Comparison of ENCODE assay signal across 9 cellular contexts in genomic region chr1:152112101-152112884, GRCh38. TPM values are rescaled to one million over a fixed set of nuclear protein-coding genes. Genes with fewer than 3 reads are reported as not detected.
DNase-seq lines count a peak whose midpoint lies in the region; ATAC-seq, FAIRE-seq and TF ChIP-seq lines count a peak whose summit lies in the region.
"Had no signal": no experiment of that assay in that cellular context is flagged by ENCODE, and none has a peak within 500 bp of the region (broad histone marks: within the 10 kb centered on the region; RNA-seq: fewer than 3 reads in every experiment).

No MANE protein-coding gene starts in this region.

- FAIRE-seq in H54 (lab: Jason Lieb, UNC) (no peak), HepG2 (lab: Jason Lieb, UNC) (no peak)

- in situ Hi-C loops in HepG2 (cut with HindIII; ENCODE audit: extremely low pct_ligation_motif_present, low pct_unique_long_range_greater_than_20kb), result no loop called here

- peak overlapping the region; percentile 70 for H3K4me3 ChIP-seq in ACC112 (ENCODE audit: low read depth, low read length)
- H3K4me3 ChIP-seq in adipocyte (ENCODE audit: low read length), result peak overlapping the region; percentile 73
- H3K4me3 ChIP-seq in HepG2 (replicated peaks in 1 of 3; ENCODE audit: insufficient read depth in 1 of 3, low read depth in 2 of 3, low read length in 3 of 3), result no peak overlapping the region

- no peak for TF ChIP-seq RAD21 in HepG2 (CRISPR knock-in tag; IDR thresholded peaks at IDR 0.05)

- peak; percentile 17 for DNase-seq in ELF-1 (ENCODE audit: low read depth, low spot score)
- DNase-seq in adipocyte (ENCODE audit: low read depth), result peak; percentile 22
- peak; percentile 36 for DNase-seq in kidney tubule cell (ENCODE audit: low spot score)
- no peak for DNase-seq in naive thymus-derived CD8-positive, alpha-beta T cell
- DNase-seq in NCI-H2107 (lab: John Stamatoyannopoulos, UW), result no peak
- no peak for DNase-seq in H54 (ENCODE audit: insufficient read length, low spot score)
- no peak for DNase-seq in HepG2 (ENCODE audit: low spot score)
- DNase-seq: SHP77 had no signal

- H3K27ac Mint-ChIP-seq in naive thymus-derived CD8-positive, alpha-beta T cell, result no peak overlapping the region

- peaks cover 4% of the 10 kb centered on the region for H3K4me1 ChIP-seq in ACC112 (ENCODE audit: control insufficient read depth, insufficient read depth, low read length, unreplicated experiment)
- peaks cover 38% of the 10 kb centered on the region for H3K4me1 ChIP-seq in adipocyte (ENCODE audit: control insufficient read depth, insufficient read depth, low read length)
- no peaks in the 10 kb centered on the region for H3K4me1 ChIP-seq in HepG2 (ENCODE audit: insufficient read depth, low read length)

- peak overlapping the region; percentile 16 for H2AFZ ChIP-seq in ACC112 (ENCODE audit: low read length, unreplicated experiment)
- H2AFZ ChIP-seq in HepG2 (ENCODE audit: low read length), result no peak overlapping the region

- peaks cover 0 to 3% (median 0%) of the 10 kb centered on the region in 3 donors for H3K36me3 Mint-ChIP-seq in naive thymus-derived CD8-positive, alpha-beta T cell

- H3K79me2 ChIP-seq in ACC112 (ENCODE audit: control insufficient read depth, insufficient read depth, low read length, unreplicated experiment), result no peaks in the 10 kb centered on the region
- no peaks in the 10 kb centered on the region for H3K79me2 ChIP-seq in HepG2 (ENCODE audit: insufficient read depth, low read length)

- peaks cover 89% of the 10 kb centered on the region for H3K27me3 ChIP-seq in ACC112 (ENCODE audit: insufficient read depth, low read length)
- H3K27me3 ChIP-seq in adipocyte (replicated peaks; ENCODE audit: control insufficient read depth, insufficient read depth, low read length), result peaks cover 78% of the 10 kb centered on the region
- H3K27me3 ChIP-seq in HepG2 (ENCODE audit: control insufficient read depth in 1 of 2, insufficient read depth in 2 of 2, low read length in 2 of 2), result peaks cover 5 to 51% of the 10 kb centered on the region in 2 experiments; a peak in 3 of 5 replicates

- no peak overlapping the region for H3K4me2 ChIP-seq in HepG2 (ENCODE audit: low read depth, low read length)

- WGBS in HepG2 (ENCODE audit: low lambda C conversion rate), result 54% methylated on average over 53 of the region's 53 CpGs

- H3K9ac ChIP-seq in adipocyte (ENCODE audit: low read length) (no peak overlapping the region), HepG2 (ENCODE audit: insufficient read depth, low read depth, low read length) (no peak overlapping the region)

- BruUV-seq in HepG2 (replicated peaks; lab: Mats Ljungman, UMichigan), result no TSS peak

- H4K20me1 ChIP-seq in HepG2 (ENCODE audit: insufficient read depth, low read length), result no peaks in the 10 kb centered on the region

- H3K9me3 ChIP-seq in adipocyte (ENCODE audit: control insufficient read depth, low read length) (peaks cover 13% of the 10 kb centered on the region), HepG2 (ENCODE audit: low read length) (no peaks in the 10 kb centered on the region)

- no peak for ATAC-seq in naive thymus-derived CD8-positive, alpha-beta T cell
- no peak for ATAC-seq in HepG2

- H3K9me3 Mint-ChIP-seq in naive thymus-derived CD8-positive, alpha-beta T cell, result no peaks in the 10 kb centered on the region

- TF ChIP-seq POLR2A in H54 (IDR thresholded peaks at IDR 0.05; ENCODE audit: low read depth, low read length) (no peak), HepG2 (IDR thresholded peaks at IDR 0.05; ENCODE audit: insufficient read depth in 1 of 2, low read depth in 2 of 2, low read length in 2 of 2) (no peak)

- no peak overlapping the region for H3K27ac ChIP-seq in ACC112 (ENCODE audit: low read depth, low read length)
- no peak overlapping the region for H3K27ac ChIP-seq in HepG2 (ENCODE audit: extremely low read length, insufficient read depth, low read length)

- no peak for TF ChIP-seq CTCF in HepG2 (CRISPR knock-in tag; IDR thresholded peaks at IDR 0.05)

- TF ChIP-seq EP300 in HepG2 (IDR thresholded peaks at IDR 0.05; ENCODE audit: low read depth in 2 of 2, low read length in 2 of 2) (no peak), HepG2 (CRISPR knock-in tag; IDR thresholded peaks at IDR 0.05; ENCODE audit: borderline replicate concordance) (no peak)

- H3K36me3 ChIP-seq in ACC112 (ENCODE audit: insufficient read depth, low read length) (no peaks in the 10 kb centered on the region), adipocyte (ENCODE audit: control insufficient read depth, insufficient read depth, low read length, severe bottlenecking) (no peaks in the 10 kb centered on the region), HepG2 (replicated peaks in 1 of 2; ENCODE audit: control insufficient read depth in 1 of 2, insufficient read depth in 2 of 2, low read length in 2 of 2) (no peaks in the 10 kb centered on the region)

- CTCF ChIA-PET in HepG2 (lab: Yijun Ruan, JAX; ENCODE audit: low intra/inter-chr PET ratio, low total read pairs), result no interaction called here

- no peak overlapping the region for H3K4me3 Mint-ChIP-seq in naive thymus-derived CD8-positive, alpha-beta T cell

- H3K4me1 Mint-ChIP-seq in naive thymus-derived CD8-positive, alpha-beta T cell, result peaks cover 0 to 11% (median 3%) of the 10 kb centered on the region in 4 donors

- POLR2A ChIA-PET in naive thymus-derived CD8-positive, alpha-beta T cell (lab: Charles Lee), result no interaction called here
- POLR2A ChIA-PET in HepG2 (lab: Yijun Ruan, JAX), result no interaction called here

- H3K27me3 Mint-ChIP-seq in naive thymus-derived CD8-positive, alpha-beta T cell, result peaks cover 15 to 30% (median 20%) of the 10 kb centered on the region in 5 donors

- intact Hi-C loops in HepG2 (cut with micrococcal nuclease; ENCODE audit: unreplicated experiment), result no loop called here

RNA-seq across cellular contexts. Expression of gene TCHH, which starts 3.0 kb away (rescaled TPM):
- total RNA-seq in naive thymus-derived CD8-positive, alpha-beta T cell, result not detected
- not detected for polyA plus RNA-seq in naive thymus-derived CD8-positive, alpha-beta T cell
- total RNA-seq in HepG2 (2016; rRNA removed; fragmentation: Illumina TruSeq; extraction: Trizol), result not detected in 2 replicates
- not detected in 2 replicates for total RNA-seq in HepG2 (2016; cell fraction: cytosol; rRNA removed; fragmentation: Illumina TruSeq; extraction: Trizol; ENCODE audit: low read depth)
- not detected in 2 replicates for total RNA-seq in HepG2 (2016; cell fraction: insoluble cytoplasmic fraction; rRNA removed; fragmentation: Illumina TruSeq; extraction: Trizol)
- total RNA-seq in HepG2 (2016; cell fraction: membrane; rRNA removed; fragmentation: Illumina TruSeq; extraction: Trizol), result not detected in 2 replicates
- not detected in 2 replicates for total RNA-seq in HepG2 (2016; cell fraction: nucleus; rRNA removed; fragmentation: Illumina TruSeq; extraction: Trizol)
- polyA plus RNA-seq in HepG2 (2011; rRNA removed), result not detected in 2 replicates
- polyA plus RNA-seq in HepG2 (2011; cell fraction: cytosol; rRNA removed), result not detected in 2 replicates
- not detected in 2 replicates for polyA plus RNA-seq in HepG2 (2011; cell fraction: nucleus; rRNA removed)
- not detected in 2 replicates for polyA plus RNA-seq in HepG2 (2012)
- not detected in 2 replicates for polyA plus RNA-seq in HepG2 (2016; cell fraction: cytosol; fragmentation: Illumina TruSeq; extraction: Trizol; ENCODE audit: low read depth)
- polyA plus RNA-seq in HepG2 (2016; cell fraction: insoluble cytoplasmic fraction; fragmentation: Illumina TruSeq; extraction: Trizol; ENCODE audit: low read depth), result not detected in 2 replicates
- polyA plus RNA-seq in HepG2 (2016; cell fraction: membrane; fragmentation: Illumina TruSeq; extraction: Trizol; ENCODE audit: low read depth), result not detected in 2 replicates
- not detected in 2 replicates for polyA plus RNA-seq in HepG2 (2016; cell fraction: nucleus; fragmentation: Illumina TruSeq; extraction: Trizol; ENCODE audit: insufficient read depth, low read depth)
- not detected in 2 replicates for polyA minus RNA-seq in HepG2 (2011; rRNA and poly(A)+ RNA removed; ENCODE audit: low replicate concordance)
- polyA minus RNA-seq in HepG2 (2011; cell fraction: cytosol; rRNA and poly(A)+ RNA removed), result not detected in 2 replicates
- not detected in 2 replicates for polyA minus RNA-seq in HepG2 (2011; cell fraction: nucleus; rRNA and poly(A)+ RNA removed)

RNA-seq across cellular contexts. Expression of gene TCHHL1, which starts 23.4 kb away (rescaled TPM):
- not detected for total RNA-seq in naive thymus-derived CD8-positive, alpha-beta T cell
- not detected for polyA plus RNA-seq in naive thymus-derived CD8-positive, alpha-beta T cell
- total RNA-seq in HepG2 (2016; rRNA removed; fragmentation: Illumina TruSeq; extraction: Trizol), result not detected in 2 replicates
- not detected in 2 replicates for total RNA-seq in HepG2 (2016; cell fraction: cytosol; rRNA removed; fragmentation: Illumina TruSeq; extraction: Trizol; ENCODE audit: low read depth)
- not detected in 2 replicates for total RNA-seq in HepG2 (2016; cell fraction: insoluble cytoplasmic fraction; rRNA removed; fragmentation: Illumina TruSeq; extraction: Trizol)
- total RNA-seq in HepG2 (2016; cell fraction: membrane; rRNA removed; fragmentation: Illumina TruSeq; extraction: Trizol), result not detected in 2 replicates
- not detected in 2 replicates for total RNA-seq in HepG2 (2016; cell fraction: nucleus; rRNA removed; fragmentation: Illumina TruSeq; extraction: Trizol)
- not detected in 2 replicates for polyA plus RNA-seq in HepG2 (2011; rRNA removed)
- not detected in 2 replicates for polyA plus RNA-seq in HepG2 (2011; cell fraction: cytosol; rRNA removed)
- polyA plus RNA-seq in HepG2 (2011; cell fraction: nucleus; rRNA removed), result not detected in 2 replicates
- polyA plus RNA-seq in HepG2 (2012), result not detected in 2 replicates
- not detected in 2 replicates for polyA plus RNA-seq in HepG2 (2016; cell fraction: cytosol; fragmentation: Illumina TruSeq; extraction: Trizol; ENCODE audit: low read depth)
- polyA plus RNA-seq in HepG2 (2016; cell fraction: insoluble cytoplasmic fraction; fragmentation: Illumina TruSeq; extraction: Trizol; ENCODE audit: low read depth), result not detected in 2 replicates
- not detected in 2 replicates for polyA plus RNA-seq in HepG2 (2016; cell fraction: membrane; fragmentation: Illumina TruSeq; extraction: Trizol; ENCODE audit: low read depth)
- polyA plus RNA-seq in HepG2 (2016; cell fraction: nucleus; fragmentation: Illumina TruSeq; extraction: Trizol; ENCODE audit: insufficient read depth, low read depth), result not detected in 2 replicates
- polyA minus RNA-seq in HepG2 (2011; rRNA and poly(A)+ RNA removed; ENCODE audit: low replicate concordance), result not detected in 2 replicates
- not detected in 2 replicates for polyA minus RNA-seq in HepG2 (2011; cell fraction: cytosol; rRNA and poly(A)+ RNA removed)
- not detected in 2 replicates for polyA minus RNA-seq in HepG2 (2011; cell fraction: nucleus; rRNA and poly(A)+ RNA removed)

RNA-seq across cellular contexts. Expression of gene RPTN, which starts 46.7 kb away (rescaled TPM):
- total RNA-seq in naive thymus-derived CD8-positive, alpha-beta T cell, result not detected
- polyA plus RNA-seq in naive thymus-derived CD8-positive, alpha-beta T cell, result not detected
- total RNA-seq in HepG2 (2016; rRNA removed; fragmentation: Illumina TruSeq; extraction: Trizol), result not detected in 2 replicates
- not detected in 2 replicates for total RNA-seq in HepG2 (2016; cell fraction: cytosol; rRNA removed; fragmentation: Illumina TruSeq; extraction: Trizol; ENCODE audit: low read depth)
- not detected in 2 replicates for total RNA-seq in HepG2 (2016; cell fraction: insoluble cytoplasmic fraction; rRNA removed; fragmentation: Illumina TruSeq; extraction: Trizol)
- total RNA-seq in HepG2 (2016; cell fraction: membrane; rRNA removed; fragmentation: Illumina TruSeq; extraction: Trizol), result not detected in 2 replicates
- total RNA-seq in HepG2 (2016; cell fraction: nucleus; rRNA removed; fragmentation: Illumina TruSeq; extraction: Trizol), result not detected in 2 replicates
- not detected in 2 replicates for polyA plus RNA-seq in HepG2 (2011; rRNA removed)
- polyA plus RNA-seq in HepG2 (2011; cell fraction: cytosol; rRNA removed), result not detected in 2 replicates
- polyA plus RNA-seq in HepG2 (2011; cell fraction: nucleus; rRNA removed), result not detected in 2 replicates
- not detected in 2 replicates for polyA plus RNA-seq in HepG2 (2012)
- not detected in 2 replicates for polyA plus RNA-seq in HepG2 (2016; cell fraction: cytosol; fragmentation: Illumina TruSeq; extraction: Trizol; ENCODE audit: low read depth)
- not detected in 2 replicates for polyA plus RNA-seq in HepG2 (2016; cell fraction: insoluble cytoplasmic fraction; fragmentation: Illumina TruSeq; extraction: Trizol; ENCODE audit: low read depth)
- not detected in 2 replicates for polyA plus RNA-seq in HepG2 (2016; cell fraction: membrane; fragmentation: Illumina TruSeq; extraction: Trizol; ENCODE audit: low read depth)
- not detected in 2 replicates for polyA plus RNA-seq in HepG2 (2016; cell fraction: nucleus; fragmentation: Illumina TruSeq; extraction: Trizol; ENCODE audit: insufficient read depth, low read depth)
- not detected in 2 replicates for polyA minus RNA-seq in HepG2 (2011; rRNA and poly(A)+ RNA removed; ENCODE audit: low replicate concordance)
- not detected in 2 replicates for polyA minus RNA-seq in HepG2 (2011; cell fraction: cytosol; rRNA and poly(A)+ RNA removed)
- polyA minus RNA-seq in HepG2 (2011; cell fraction: nucleus; rRNA and poly(A)+ RNA removed), result not detected in 2 replicates

Comparison
In these comparisons a context has a peak if more than half of its experiments do, and no peak if none do; other contexts are left out.
1. H3K4me3 ChIP-seq: peak in ACC112 (single experiment) and adipocyte (single experiment); none in HepG2 (0 of 3).
2. DNase-seq: peak in ELF-1 (single experiment), adipocyte (single experiment) and kidney tubule cell (single experiment); none in naive thymus-derived CD8-positive, alpha-beta T cell (0 of 10), NCI-H2107 (single experiment), H54 (single experiment) and HepG2 (single experiment).